Comparison of ENCODE assay signal across 13 cellular contexts in genomic region chr15:67523337-67523736, GRCh38. TPM values are rescaled to one million over a fixed set of nuclear protein-coding genes. Genes with fewer than 3 reads are reported as not detected.
DNase-seq lines count a peak whose midpoint lies in the region; ATAC-seq, FAIRE-seq and TF ChIP-seq lines count a peak whose summit lies in the region.
"Had no signal": no experiment of that assay in that cellular context is flagged by ENCODE, and none has a peak within 500 bp of the region (broad histone marks: within the 10 kb centered on the region; RNA-seq: fewer than 3 reads in every experiment).

No MANE protein-coding gene starts in this region.

- TF ChIP-seq POLR2A in GM12878 (IDR thresholded peaks at IDR 0.05; ENCODE audit: low read depth, low read length) (no peak), spleen (IDR thresholded peaks at IDR 0.05) (no peak)

- CTCF ChIA-PET in CD4-positive, alpha-beta memory T cell (lab: Charles Lee; ENCODE audit: partially characterized antibody): no interaction called here
- CTCF ChIA-PET in GM12878 (lab: Yijun Ruan, JAX): interaction anchor here (0.9 to 1.3 kb wide), 3 partner anchors 17 to 27 kb away, joined by 3 to 6 read pairs (median 3); no protein-coding TSS in a partner anchor

- peaks cover 17 to 37% (median 26%) of the 10 kb centered on the region in 4 donors for H3K4me1 Mint-ChIP-seq in CD4-positive, alpha-beta memory T cell
- H3K4me1 Mint-ChIP-seq in nephron: peaks cover 36% of the 10 kb centered on the region

- peaks cover 12% of the 10 kb centered on the region in 2 donors for H3K36me3 Mint-ChIP-seq in CD4-positive, alpha-beta memory T cell
- peaks cover 20% of the 10 kb centered on the region for H3K36me3 Mint-ChIP-seq in nephron (ENCODE audit: low read depth)

- FAIRE-seq in GM12878 (lab: Jason Lieb, UNC): no peak

- no peak for TF ChIP-seq CTCF in HL-60 (IDR thresholded peaks at IDR 0.05; ENCODE audit: insufficient read depth, low read length)
- no peak for TF ChIP-seq CTCF in GM12878 (IDR thresholded peaks at IDR 0.05 in 2 of 3, conservative IDR thresholded peaks at IDR 0.05 in 1 of 3; ENCODE audit: control insufficient read depth in 2 of 3, extremely low read depth in 1 of 3, insufficient read depth in 1 of 3, low read depth in 3 of 3, low read length in 3 of 3)
- TF ChIP-seq CTCF in nephron (IDR thresholded peaks at IDR 0.05; ENCODE audit: unreplicated experiment in 3 of 3): no peak
- TF ChIP-seq CTCF in spleen (IDR thresholded peaks at IDR 0.05 in 8 of 11, conservative IDR thresholded peaks at IDR 0.05 in 3 of 11): no peak

- ATAC-seq in GM12878 (no peak), GM21717 (IDR thresholded peaks at IDR 0.05; ENCODE audit: unreplicated experiment) (no peak)

- no peaks in the 10 kb centered on the region for H3K9me3 ChIP-seq in CD4-positive, alpha-beta memory T cell (ENCODE audit: control insufficient read depth in 1 of 2, low read length in 2 of 2)
- H3K9me3 ChIP-seq in GM12878 (replicated peaks; ENCODE audit: control insufficient read depth, insufficient read depth, low read length) (no peaks in the 10 kb centered on the region), spleen (no peaks in the 10 kb centered on the region)
- H3K9me3 ChIP-seq: neutrophil, tibial nerve had no signal

- RAD21 ChIA-PET in GM12878 (lab: Charles Lee; ENCODE audit: unreplicated experiment): interaction anchor here (0.9 to 2.0 kb wide), 2 partner anchors 22 to 239 kb away, joined by 3 to 6 read pairs; no protein-coding TSS in a partner anchor

- TF ChIP-seq RAD21 in GM12878 (IDR thresholded peaks at IDR 0.05; ENCODE audit: insufficient read depth, low read depth, low read length): no peak

- peak overlapping the region; percentile 18 for H3K9ac ChIP-seq in GM12878 (ENCODE audit: control insufficient read depth, insufficient read depth, low read length)

- intact Hi-C loops in CD4-positive, alpha-beta memory T cell (cut with micrococcal nuclease): no loop called here
- intact Hi-C loops in GM12878 (cut with micrococcal nuclease; ENCODE audit: unreplicated experiment): loop anchor here (5.0 kb wide), 1 partner anchor 319 kb away; the partner anchor contains the start of gene RNU6-1
- intact Hi-C loops in spleen (cut with DNase I; ENCODE audit: low total_unique reads): loop anchor here (5.0 kb wide), 1 partner anchor 314 kb away; no protein-coding TSS in a partner anchor

- peaks cover 33% of the 10 kb centered on the region for H3K4me1 ChIP-seq in CD4-positive, alpha-beta memory T cell (ENCODE audit: insufficient read depth, low read length)
- H3K4me1 ChIP-seq in GM12878 (ENCODE audit: control insufficient read depth, insufficient read depth, low read length) (no peaks in the 10 kb centered on the region), spleen (peaks cover 12 to 42% (median 33%) of the 10 kb centered on the region in 6 donors)

- DNase-seq in CD4-positive, alpha-beta memory T cell: no peak
- DNase-seq in HL-60 (ENCODE audit: low read depth in 1 of 2, low spot score in 1 of 2) (no peak), GM12878 (ENCODE audit: low read depth, low spot score) (no peak), superior temporal gyrus (ENCODE audit: extremely low spot score) (no peak), spleen (no peak), SK-N-DZ (ENCODE audit: low spot score) (no peak)
- DNase-seq: activated naive CD4-positive, alpha-beta T cell; effector CD4-positive, alpha-beta T cell; NCI-H1105 had no signal

- H3K4me3 ChIP-seq in CD4-positive, alpha-beta memory T cell (ENCODE audit: low read length in 2 of 2): no peak overlapping the region
- H3K4me3 ChIP-seq in HL-60 (replicated peaks; ENCODE audit: insufficient read depth, low read length): peak overlapping the region; percentile 59
- H3K4me3 ChIP-seq in GM12878: peak overlapping the region; percentile 50; the same call in 1 of the 2 replicates
- H3K4me3 ChIP-seq in spleen: no peak overlapping the region

- TF ChIP-seq EP300 in GM12878 (IDR thresholded peaks at IDR 0.05; ENCODE audit: borderline replicate concordance in 1 of 2, control insufficient read depth in 1 of 2, low read depth in 2 of 2, low read length in 2 of 2): no peak

- SMC1A ChIA-PET in GM12878 (lab: Charles Lee; ENCODE audit: uncharacterized antibody, unreplicated experiment): interaction anchor here (0.9 to 2.8 kb wide), 10 partner anchors 12 to 331 kb away, joined by 3 to 15 read pairs (median 4); no protein-coding TSS in a partner anchor

- H3K36me3 ChIP-seq in CD4-positive, alpha-beta memory T cell (ENCODE audit: insufficient read depth, low read length): no peaks in the 10 kb centered on the region
- H3K36me3 ChIP-seq in GM12878 (ENCODE audit: control insufficient read depth in 2 of 2, insufficient read depth in 2 of 2, low read length in 1 of 2) (no peaks in the 10 kb centered on the region), spleen (peaks cover 0 to 24% (median 2%) of the 10 kb centered on the region in 6 donors)
- H3K36me3 ChIP-seq: neutrophil had no signal

- POLR2A ChIA-PET in CD4-positive, alpha-beta memory T cell (lab: Charles Lee; ENCODE audit: partially characterized antibody): interaction anchor here (1.7 kb wide), 1 partner anchor 19 kb away, joined by 9 read pairs; the partner anchor contains the start of gene MAP2K5
- POLR2A ChIA-PET in GM12878 (lab: Charles Lee): interaction anchor here (1.1 to 1.4 kb wide), 2 partner anchors 17 to 20 kb away, joined by 3 to 8 read pairs; no protein-coding TSS in a partner anchor

- no peaks in the 10 kb centered on the region for H4K20me1 ChIP-seq in GM12878 (ENCODE audit: control insufficient read depth, insufficient read depth)

- peaks cover 39% of the 10 kb centered on the region for H3K79me2 ChIP-seq in GM12878 (ENCODE audit: control insufficient read depth, insufficient read depth, low read length)

- no TSS peak for BruUV-seq in GM12878 (replicated peaks; lab: Mats Ljungman, UMichigan)

- 83% methylated on average over 1 of the region's 1 CpG for WGBS in GM12878 (ENCODE audit: insufficient coverage, insufficient replicate concordance, low lambda C conversion rate, missing lambda C conversion rate)
- WGBS in spleen, 5 donors: 84 to 93% (median 89%) methylated on average over 1 of the region's 1 CpG

- H3K27ac Mint-ChIP-seq in CD4-positive, alpha-beta memory T cell: peak overlapping the region in 3 of 7 donors; percentile 19 to 95 (median 44)
- H3K27ac Mint-ChIP-seq in nephron: peak overlapping the region in 2 of 3 experiments; percentile 42 to 98

- peak overlapping the region in 6 of 8 donors; percentile 26 to 93 (median 84) for H3K4me3 Mint-ChIP-seq in CD4-positive, alpha-beta memory T cell
- peak overlapping the region; percentile 84 to 94 (median 84) for H3K4me3 Mint-ChIP-seq in nephron

- H2AFZ ChIP-seq in GM12878 (ENCODE audit: control insufficient read depth, low read depth, low read length): no peak overlapping the region

- no peaks in the 10 kb centered on the region for H3K27me3 Mint-ChIP-seq in CD4-positive, alpha-beta memory T cell
- no peaks in the 10 kb centered on the region for H3K27me3 Mint-ChIP-seq in nephron (ENCODE audit: low read depth)

- no peaks in the 10 kb centered on the region for H3K9me3 Mint-ChIP-seq in CD4-positive, alpha-beta memory T cell
- H3K9me3 Mint-ChIP-seq in nephron: no peaks in the 10 kb centered on the region

- H3K4me2 ChIP-seq in GM12878 (ENCODE audit: control insufficient read depth, insufficient read depth): peak overlapping the region; percentile 97

- in situ Hi-C loops in GM12878 (cut with MboI): no loop called here

- H3K27ac ChIP-seq in CD4-positive, alpha-beta memory T cell (ENCODE audit: low read depth, low read length): no peak overlapping the region
- H3K27ac ChIP-seq in HL-60 (replicated peaks) (0 out of 2 replicates have a peak overlapping the region, but pooled peaks have one; percentile 94), GM12878 (ENCODE audit: control insufficient read depth, insufficient read depth) (no peak overlapping the region), spleen (peak overlapping the region in 1 of 8 donors; percentile 96)
- H3K27ac ChIP-seq: neutrophil had no signal

- H3K27me3 ChIP-seq in CD4-positive, alpha-beta memory T cell (ENCODE audit: insufficient read depth, low read length): no peaks in the 10 kb centered on the region
- no peaks in the 10 kb centered on the region for H3K27me3 ChIP-seq in HL-60 (ENCODE audit: insufficient read depth, poor library complexity, severe bottlenecking)
- no peaks in the 10 kb centered on the region for H3K27me3 ChIP-seq in GM12878 (replicated peaks in 1 of 2; ENCODE audit: control insufficient read depth in 2 of 2, insufficient read depth in 2 of 2, low read length in 1 of 2)
- H3K27me3 ChIP-seq in spleen (replicated peaks in 1 of 7): no peaks in the 10 kb centered on the region
- H3K27me3 ChIP-seq: neutrophil, tibial nerve had no signal

RNA-seq across cellular contexts. Expression of gene C15orf61, which starts 2.4 kb away (rescaled TPM):
- 10 to 100 TPM in 1 of 2 experiments, 1 to 10 TPM in 1; 9.5 to 13.4 TPM for total RNA-seq in CD4-positive, alpha-beta memory T cell
- 10 to 100 TPM; 11.2 to 13.0 TPM for polyA plus RNA-seq in CD4-positive, alpha-beta memory T cell
- 11.1 and 14.2 TPM in 2 replicates for total RNA-seq in GM12878 (2013; cell fraction: nucleolus; rRNA removed)
- total RNA-seq in GM12878 (2014; rRNA removed): 5.8 and 7.5 TPM in 2 replicates
- total RNA-seq in GM12878 (2014; rRNA removed; fragmentation: Illumina TruSeq; extraction: Trizol): 2.3 and 3.4 TPM in 2 replicates
- 6.2 and 7.4 TPM in 2 replicates for total RNA-seq in GM12878 (2021)
- 0.39 TPM for polyA plus RNA-seq in GM12878 (2011; ENCODE audit: low read depth)
- 3.6 and 6.1 TPM in 2 replicates for polyA plus RNA-seq in GM12878 (2011; rRNA removed)
- polyA plus RNA-seq in GM12878 (2011; cell fraction: cytosol; rRNA removed): 3.0 and 4.0 TPM in 2 replicates
- polyA plus RNA-seq in GM12878 (2011; cell fraction: nucleus; rRNA removed): 5.3 and 6.0 TPM in 2 replicates
- 2.9 and 3.7 TPM in 2 replicates for polyA plus RNA-seq in GM12878 (2012)
- 1.7 and 3.2 TPM in 2 replicates for polyA plus RNA-seq in GM12878 (2014; fragmentation: Illumina TruSeq; extraction: Trizol)
- 1 to 10 TPM; 1.4 to 4.5 TPM for polyA plus RNA-seq in GM12878 (2014; fragmentation: Nextera tagmentation; extraction: Ambion mirVana)
- 4.0 and 5.2 TPM in 2 replicates for polyA plus RNA-seq in GM12878 (2014; rRNA removed)
- polyA plus RNA-seq in GM12878 (2016; fragmentation: Nextera tagmentation; extraction: Ambion mirVana): 1 to 10 TPM; 7.7 to 8.7 TPM
- 3.5 and 3.6 TPM in 2 replicates for polyA minus RNA-seq in GM12878 (2011; rRNA and poly(A)+ RNA removed)
- 1.5 and 2.1 TPM in 2 replicates for polyA minus RNA-seq in GM12878 (2011; cell fraction: cytosol; rRNA and poly(A)+ RNA removed)
- polyA minus RNA-seq in GM12878 (2011; cell fraction: nucleus; rRNA and poly(A)+ RNA removed): 13.2 and 28.5 TPM in 2 replicates
- 1 to 10 TPM; 2.8 to 10.0 (median 4.6) TPM for total RNA-seq in spleen
- 1 to 10 TPM in 2 of 3 donors, under 1 TPM in 1; 0.87 to 1.5 (median 1.5) TPM for polyA plus RNA-seq in spleen
- polyA plus RNA-seq in SK-N-DZ (2014; cell fraction: cytosol; rRNA removed): 7.4 and 8.7 TPM in 2 replicates
- 9.1 and 11.1 TPM in 2 replicates for polyA plus RNA-seq in SK-N-DZ (2014; cell fraction: nucleus; rRNA removed)

RNA-seq across cellular contexts. Expression of gene MAP2K5, which starts 19.2 kb away (rescaled TPM):
- total RNA-seq in CD4-positive, alpha-beta memory T cell: 10 to 100 TPM; 27.8 to 31.4 TPM
- polyA plus RNA-seq in CD4-positive, alpha-beta memory T cell: 10 to 100 TPM; 15.2 to 22.0 TPM
- total RNA-seq in GM12878 (2013; cell fraction: nucleolus; rRNA removed): 39.1 and 40.1 TPM in 2 replicates
- 5.9 and 6.3 TPM in 2 replicates for total RNA-seq in GM12878 (2014; rRNA removed)
- total RNA-seq in GM12878 (2014; rRNA removed; fragmentation: Illumina TruSeq; extraction: Trizol): 10.7 and 10.9 TPM in 2 replicates
- 19.3 and 19.4 TPM in 2 replicates for total RNA-seq in GM12878 (2021)
- polyA plus RNA-seq in GM12878 (2011; ENCODE audit: low read depth): 8.7 TPM
- polyA plus RNA-seq in GM12878 (2011; rRNA removed): 5.1 and 7.0 TPM in 2 replicates
- polyA plus RNA-seq in GM12878 (2011; cell fraction: cytosol; rRNA removed): 2.6 and 3.7 TPM in 2 replicates
- 16.5 and 22.6 TPM in 2 replicates for polyA plus RNA-seq in GM12878 (2011; cell fraction: nucleus; rRNA removed)
- 12.2 and 15.8 TPM in 2 replicates for polyA plus RNA-seq in GM12878 (2012)
- 12.5 and 13.6 TPM in 2 replicates for polyA plus RNA-seq in GM12878 (2014; fragmentation: Illumina TruSeq; extraction: Trizol)
- polyA plus RNA-seq in GM12878 (2014; fragmentation: Nextera tagmentation; extraction: Ambion mirVana): 1 to 10 TPM; 1.3 to 2.0 TPM
- 8.3 and 10.2 TPM in 2 replicates for polyA plus RNA-seq in GM12878 (2014; rRNA removed)
- 10 to 100 TPM; 14.6 to 16.6 TPM for polyA plus RNA-seq in GM12878 (2016; fragmentation: Nextera tagmentation; extraction: Ambion mirVana)
- 14.6 and 16.8 TPM in 2 replicates for polyA minus RNA-seq in GM12878 (2011; rRNA and poly(A)+ RNA removed)
- 3.1 and 5.3 TPM in 2 replicates for polyA minus RNA-seq in GM12878 (2011; cell fraction: cytosol; rRNA and poly(A)+ RNA removed)
- 30.6 and 61.8 TPM in 2 replicates for polyA minus RNA-seq in GM12878 (2011; cell fraction: nucleus; rRNA and poly(A)+ RNA removed)
- total RNA-seq in spleen: 10 to 100 TPM in 6 of 7 donors, 1 to 10 TPM in 1; 9.5 to 30.4 (median 18.0) TPM
- 10 to 100 TPM in 2 of 3 donors, 1 to 10 TPM in 1; 8.4 to 11.0 (median 10.2) TPM for polyA plus RNA-seq in spleen
- polyA plus RNA-seq in SK-N-DZ (2014; cell fraction: cytosol; rRNA removed): 8.7 and 10.4 TPM in 2 replicates
- polyA plus RNA-seq in SK-N-DZ (2014; cell fraction: nucleus; rRNA removed): 5.2 and 10.9 TPM in 2 replicates

Comparison
In these comparisons a context has a peak if more than half of its experiments do, and no peak if none do; other contexts are left out.
1. H3K4me3 ChIP-seq: peak in HL-60 (single experiment) and GM12878 (single experiment); none in CD4-positive, alpha-beta memory T cell (0 of 2) and spleen (0 of 8).